In genomic region chr14:105491366-105492006, GRCh38 we compare ENCODE assay signal across 1 cellular context.
TF ChIP-seq lines count a peak whose summit lies in the region.

No MANE protein-coding gene starts in this region.

TF ChIP-seq in neural cell, 6 proteins besides CTCF, POLR2A, EP300 and RAD21 (continued from another document):
- TF ChIP-seq REST (IDR thresholded peaks at IDR 0.05; ENCODE audit: borderline replicate concordance), result no peak
- no peak for TF ChIP-seq SMC3 (conservative IDR thresholded peaks at IDR 0.05; ENCODE audit: poor library complexity)
- TF ChIP-seq TAF1 (IDR thresholded peaks at IDR 0.05; ENCODE audit: low read depth), result no peak
TF ChIP-seq in neural cell: peak in this region for 1.
